ENCODE assay signal across 27 cellular contexts in the genomic region with DNA sequence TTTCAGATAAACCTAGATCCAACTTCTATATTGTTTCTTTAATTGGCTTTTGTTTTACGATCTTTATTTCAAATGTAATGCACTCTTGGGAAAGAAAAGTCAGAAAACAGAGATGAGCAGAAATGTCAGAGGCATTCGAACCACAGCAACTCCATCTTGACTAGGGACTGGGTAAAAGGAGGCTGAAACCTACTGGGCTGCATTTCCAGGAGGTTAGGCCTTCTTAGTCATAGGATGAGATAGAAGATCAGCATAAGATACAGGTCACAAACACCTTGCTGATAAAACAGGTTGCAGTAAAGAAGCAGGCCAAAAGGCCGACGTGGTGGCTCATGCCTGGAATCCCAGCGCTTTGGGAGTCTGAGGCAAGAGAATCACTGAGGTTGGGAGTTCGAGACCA. TPM values are rescaled to one million over a fixed set of nuclear protein-coding genes. Genes with fewer than 3 reads are reported as not detected.
A peak's percentile ranks its signal among the peaks of the same experiment; 100 is the strongest.
DNase-seq lines count a peak whose midpoint lies in the region; ATAC-seq, FAIRE-seq and TF ChIP-seq lines count a peak whose summit lies in the region.
"Had no signal": no experiment of that assay in that cellular context is flagged by ENCODE, and none has a peak within 500 bp of the region (broad histone marks: within the 10 kb centered on the region; RNA-seq: fewer than 3 reads in every experiment).

No MANE protein-coding gene starts in this region.

- H3K4me3 ChIP-seq in K562: no peak overlapping the region
- no peak overlapping the region for H3K4me3 ChIP-seq in mesendoderm (ENCODE audit: low read length)
- H3K4me3 ChIP-seq in trophoblast cell (ENCODE audit: low read depth, low read length): no peak overlapping the region
- H3K4me3 ChIP-seq: BLaER1, GM12878 had no signal

- H3K9ac ChIP-seq in K562 (ENCODE audit: insufficient read depth in 1 of 2, low read depth in 2 of 2, low read length in 2 of 2) (no peak overlapping the region), mesendoderm (ENCODE audit: low read length) (no peak overlapping the region), trophoblast cell (ENCODE audit: low read length) (no peak overlapping the region)
- H3K9ac ChIP-seq: BLaER1 had no signal

- no peaks in the 10 kb centered on the region for H3K9me3 ChIP-seq in K562 (replicated peaks; ENCODE audit: control insufficient read depth, insufficient read depth, low read depth, low read length)
- H3K9me3 ChIP-seq in trophoblast cell (ENCODE audit: insufficient read depth, low read depth, low read length): no peaks in the 10 kb centered on the region
- H3K9me3 ChIP-seq: BE2C, BLaER1 had no signal

- no peak overlapping the region for H2BK5ac ChIP-seq in mesendoderm (ENCODE audit: low read length)
- H2BK5ac ChIP-seq in trophoblast cell (ENCODE audit: low read depth, low read length, poor library complexity): no peak overlapping the region

- peak overlapping the region; percentile 28 for H2BK120ac ChIP-seq in mesendoderm (ENCODE audit: low read depth, low read length)
- no peak overlapping the region for H2BK120ac ChIP-seq in trophoblast cell (ENCODE audit: insufficient read depth, low read length, poor library complexity)

- no peaks in the 10 kb centered on the region for H4K20me1 ChIP-seq in K562 (replicated peaks; ENCODE audit: control insufficient read depth, insufficient read depth, low read length)
- H4K20me1 ChIP-seq: BLaER1 had no signal

- H3K18ac ChIP-seq in mesendoderm (ENCODE audit: low read length) (peak overlapping the region; percentile 80), trophoblast cell (ENCODE audit: low read length) (no peak overlapping the region)

- H4K5ac ChIP-seq in mesendoderm (ENCODE audit: low read length): no peak overlapping the region

- no peak overlapping the region for H3K14ac ChIP-seq in trophoblast cell (ENCODE audit: low read length)

- H2BK12ac ChIP-seq in trophoblast cell (ENCODE audit: low read length): no peak overlapping the region

- no peaks in the 10 kb centered on the region for H3K9me1 ChIP-seq in K562 (ENCODE audit: control insufficient read depth, insufficient read depth, low read length)

- no peak overlapping the region for H3K56ac ChIP-seq in mesendoderm (ENCODE audit: low read length)

- DNase-seq in K562 (ENCODE audit: extremely low read depth in 1 of 4, low spot score in 3 of 4): no peak
- DNase-seq in mesendoderm: no peak
- peak; percentile 84 to 87 for DNase-seq in trophoblast cell
- no peak for DNase-seq in occipital lobe (lab: John Stamatoyannopoulos, UW)
- no peak for DNase-seq in cerebellar cortex (ENCODE audit: low spot score)
- DNase-seq in HPDE6-E6E7 (ENCODE audit: extremely low spot score): no peak
- DNase-seq: 8988T; ACHN; BE2C; C1 segment of cervical spinal cord; CD4-positive, alpha-beta memory T cell; CD4-positive, CD25-positive, alpha-beta regulatory T cell; CD8-positive, alpha-beta memory T cell; COR-L47; DMS 273 treated with DMSO at 0.1 percent for 48 hours; DMS153; DMS53; DMS79; DND-41; EL; GDM1 had no signal

- no peak for TF ChIP-seq CTCF in K562 (IDR thresholded peaks at IDR 0.05 in 2 of 3, conservative IDR thresholded peaks at IDR 0.05 in 1 of 3; ENCODE audit: insufficient read depth in 2 of 3, low read depth in 1 of 3, low read length in 3 of 3)

- no peak overlapping the region for H4K8ac ChIP-seq in mesendoderm (ENCODE audit: low read depth, low read length)
- H4K8ac ChIP-seq in trophoblast cell (ENCODE audit: low read depth, low read length): no peak overlapping the region

- no peak for TF ChIP-seq POLR2A in K562 (conservative IDR thresholded peaks at IDR 0.05)

- no peak overlapping the region for H2AFZ ChIP-seq in K562 (ENCODE audit: low read depth, low read length)
- H2AFZ ChIP-seq in trophoblast cell (ENCODE audit: insufficient read depth, low read length, poor library complexity): no peak overlapping the region

- H3K4me1 ChIP-seq in K562 (replicated peaks in 1 of 2; ENCODE audit: control insufficient read depth in 2 of 2, insufficient read depth in 2 of 2, low read length in 2 of 2) (peaks cover 0 to 19% of the 10 kb centered on the region in 2 experiments; a peak in 4 of 5 replicates), mesendoderm (ENCODE audit: control insufficient read depth, low read depth, low read length) (peaks cover 7% of the 10 kb centered on the region), trophoblast cell (ENCODE audit: control insufficient read depth in 1 of 2, insufficient read depth in 2 of 2, low read length in 2 of 2) (peaks cover 9 to 11% of the 10 kb centered on the region in 2 experiments)
- H3K4me1 ChIP-seq: BE2C, BLaER1 had no signal

- no peak overlapping the region for H2BK15ac ChIP-seq in mesendoderm (replicated peaks; ENCODE audit: low read depth)

- H3K4ac ChIP-seq in mesendoderm (ENCODE audit: low read depth, low read length) (no peak overlapping the region), trophoblast cell (ENCODE audit: low read depth, low read length) (no peak overlapping the region)

- peak overlapping the region; percentile 65 for H2AK5ac ChIP-seq in mesendoderm (ENCODE audit: low read length)
- no peak overlapping the region for H2AK5ac ChIP-seq in trophoblast cell (ENCODE audit: low read length)

- no peak overlapping the region for H3K4me2 ChIP-seq in K562 (ENCODE audit: insufficient read depth, low read length)
- H3K4me2 ChIP-seq in mesendoderm (ENCODE audit: low read length): no peak overlapping the region
- H3K4me2 ChIP-seq in trophoblast cell (ENCODE audit: low read length): no peak overlapping the region
- H3K4me2 ChIP-seq: BLaER1 had no signal

- WGBS in K562 (ENCODE audit: insufficient coverage, low coverage, missing lambda C conversion rate): 71% methylated on average over 6 of the region's 6 CpGs
- WGBS in mesendoderm (ENCODE audit: extremely low coverage, insufficient coverage, low lambda C conversion rate): no CpG with 5 or more reads among the region's 6 CpGs
- WGBS in trophoblast cell (ENCODE audit: extremely low coverage, insufficient coverage, insufficient read length): no CpG with 5 or more reads among the region's 6 CpGs

- in situ Hi-C loops in K562 (cut with MboI): no loop called here

- H3K79me2 ChIP-seq in K562 (ENCODE audit: control insufficient read depth, insufficient read depth, low read length) (no peaks in the 10 kb centered on the region), mesendoderm (ENCODE audit: control insufficient read depth, insufficient read depth, low read length) (no peaks in the 10 kb centered on the region), trophoblast cell (ENCODE audit: control insufficient read depth, insufficient read depth, low read length, poor library complexity) (peaks cover 3% of the 10 kb centered on the region)

- no TSS peak for BruUV-seq in K562 (replicated peaks; lab: Mats Ljungman, UMichigan)

- no peak for FAIRE-seq in K562 (lab: Jason Lieb, UNC)
- FAIRE-seq: A204.1, GM12878, GM12892, GM18507 had no signal

- no peak for TF ChIP-seq EP300 in K562 (IDR thresholded peaks at IDR 0.05; ENCODE audit: low read length)

- no peak overlapping the region for H3K27ac ChIP-seq in K562 (ENCODE audit: extremely low read depth, low read depth, low read length)
- no peak overlapping the region for H3K27ac ChIP-seq in mesendoderm (ENCODE audit: low read depth, low read length)
- no peak overlapping the region for H3K27ac ChIP-seq in trophoblast cell (ENCODE audit: low read depth, low read length)
- H3K27ac ChIP-seq: BLaER1 had no signal

- H3K27me3 ChIP-seq in K562 (ENCODE audit: control insufficient read depth in 2 of 2, insufficient read depth in 2 of 2, low read length in 2 of 2) (no peaks in the 10 kb centered on the region), mesendoderm (ENCODE audit: insufficient read depth, low read length, poor library complexity) (no peaks in the 10 kb centered on the region), trophoblast cell (ENCODE audit: insufficient read depth, low read length) (no peaks in the 10 kb centered on the region)
- H3K27me3 ChIP-seq: BE2C, BLaER1 had no signal

- no peak for ATAC-seq in K562
- ATAC-seq: GM12878 had no signal

- no peak overlapping the region for H4K12ac ChIP-seq in trophoblast cell (ENCODE audit: low read depth, low read length)

- CTCF ChIA-PET in K562 (lab: Yijun Ruan, JAX; ENCODE audit: low intra/inter-chr PET ratio): no interaction called here

- POLR2A ChIA-PET in K562 (lab: Yijun Ruan, JAX): no interaction called here

- H3K79me1 ChIP-seq in mesendoderm (ENCODE audit: low read length) (no peaks in the 10 kb centered on the region), trophoblast cell (ENCODE audit: low read length) (peaks cover 3% of the 10 kb centered on the region)

- H3K36me3 ChIP-seq in K562 (ENCODE audit: control insufficient read depth, insufficient read depth, low read length) (no peaks in the 10 kb centered on the region), mesendoderm (ENCODE audit: control insufficient read depth, insufficient read depth, low read length) (no peaks in the 10 kb centered on the region), trophoblast cell (ENCODE audit: control insufficient read depth in 1 of 2, insufficient read depth in 2 of 2, low read length in 2 of 2) (no peaks in the 10 kb centered on the region)
- H3K36me3 ChIP-seq: BE2C, BLaER1 had no signal

- H4K91ac ChIP-seq in trophoblast cell (ENCODE audit: low read depth, low read length): no peak overlapping the region

- TF ChIP-seq RAD21 in K562 (CRISPR knock-in tag; conservative IDR thresholded peaks at IDR 0.05 in 1 of 2, IDR thresholded peaks at IDR 0.05 in 1 of 2): no peak

- no peak overlapping the region for H3K23ac ChIP-seq in mesendoderm (ENCODE audit: low read length)
- H3K23ac ChIP-seq in trophoblast cell (ENCODE audit: low read length): no peak overlapping the region

- intact Hi-C loops in K562 (cut with micrococcal nuclease): no loop called here

RNA-seq across cellular contexts. Expression of a gene that starts 30.5 kb away (rescaled TPM):
- total RNA-seq in K562 (2011; cell fraction: chromatin; rRNA removed; ENCODE audit: low replicate concordance): 163 and 217 TPM in 2 replicates
- total RNA-seq in K562 (2011; cell fraction: nucleolus; rRNA removed): 76.1 and 78.2 TPM in 2 replicates
- 82.8 and 97.2 TPM in 2 replicates for total RNA-seq in K562 (2011; cell fraction: nucleoplasm; rRNA removed)
- 13.3 and 16.5 TPM in 2 replicates for total RNA-seq in K562 (2014; rRNA removed)
- total RNA-seq in K562 (2014; rRNA removed; fragmentation: Illumina TruSeq; extraction: Trizol): 11.7 and 13.4 TPM in 2 replicates
- total RNA-seq in K562 (2015; rRNA removed; fragmentation: Illumina TruSeq; extraction: Trizol): 13.8 and 18.3 TPM in 2 replicates
- 24.4 and 27.5 TPM in 2 replicates for total RNA-seq in K562 (2021)
- polyA plus RNA-seq in K562 (2011; rRNA removed): 26.4 and 28.2 TPM in 2 replicates
- 15.2 and 15.5 TPM in 2 replicates for polyA plus RNA-seq in K562 (2011; cell fraction: cytosol; rRNA removed)
- polyA plus RNA-seq in K562 (2011; cell fraction: nucleus; rRNA removed): 89.0 and 97.1 TPM in 2 replicates
- polyA plus RNA-seq in K562 (2012): 19.8 and 27.2 TPM in 2 replicates
- polyA plus RNA-seq in K562 (2014; fragmentation: Illumina TruSeq; extraction: Trizol): 15.8 and 16.5 TPM in 2 replicates
- 1 to 10 TPM; 1.7 to 2.3 TPM for polyA plus RNA-seq in K562 (2014; fragmentation: Nextera tagmentation; extraction: Ambion mirVana)
- 14.3 and 17.9 TPM in 2 replicates for polyA plus RNA-seq in K562 (2014; rRNA removed)
- polyA minus RNA-seq in K562 (2011; rRNA and poly(A)+ RNA removed): 53.9 and 65.5 TPM in 2 replicates
- polyA minus RNA-seq in K562 (2011; cell fraction: cytosol; rRNA and poly(A)+ RNA removed): 19.3 and 20.4 TPM in 2 replicates
- polyA minus RNA-seq in K562 (2011; cell fraction: nucleus; rRNA and poly(A)+ RNA removed): 82.0 and 106 TPM in 2 replicates
- 58.2 TPM for polyA plus RNA-seq in mesendoderm (2013, experiment 1 of 2)
- polyA plus RNA-seq in mesendoderm (2013, experiment 2 of 2): 58.7 TPM
- polyA plus RNA-seq in trophoblast cell (2013): 19.7 and 20.7 TPM in 2 replicates
- total RNA-seq in occipital lobe: 67.4 TPM
- total RNA-seq: G401 had no signal
- polyA plus RNA-seq: CD4-positive, alpha-beta memory T cell; CD8-positive, alpha-beta memory T cell had no signal

Comparison
In these comparisons a context has a peak if more than half of its experiments do, and no peak if none do; other contexts are left out.
1. DNase-seq: peak in trophoblast cell (2 of 2); none in K562 (0 of 4), mesendoderm (single experiment), occipital lobe (single experiment), cerebellar cortex (single experiment) and HPDE6-E6E7 (single experiment).